ENCODE assay signal across 14 cellular contexts in genomic region chr12:12548713-12549112, GRCh38.
"Had no signal": no experiment of that assay in that cellular context is flagged by ENCODE, and none has a peak within 500 bp of the region (broad histone marks: within the 10 kb centered on the region; RNA-seq: fewer than 3 reads in every experiment).

No MANE protein-coding gene starts in this region.

- H3K9me3 ChIP-seq: ascending aorta, gastrocnemius medialis, heart left ventricle, ovary, thyroid gland had no signal

- H3K27ac ChIP-seq: ascending aorta, heart left ventricle, ovary, thyroid gland had no signal

- H3K36me3 ChIP-seq: ascending aorta, gastrocnemius medialis, ovary, thyroid gland had no signal

- H3K27ac Mint-ChIP-seq: activated CD8-positive, alpha-beta T cell treated with anti-CD3 and anti-CD28 coated beads for 36 hours; activated T-cell treated with anti-CD3 and anti-CD28 coated beads, Interleukin-2, amount 50 U/mL, for 72 hours; endodermal cell had no signal

- H3K27me3 Mint-ChIP-seq: activated CD8-positive, alpha-beta T cell treated with anti-CD3 and anti-CD28 coated beads for 36 hours had no signal

- H3K27me3 ChIP-seq: ascending aorta, gastrocnemius medialis, heart left ventricle, ovary, thyroid gland had no signal

- H3K4me3 ChIP-seq: ascending aorta, gastrocnemius medialis, heart left ventricle, lung, ovary, thyroid gland had no signal

- H3K4me3 Mint-ChIP-seq: activated CD8-positive, alpha-beta T cell treated with anti-CD3 and anti-CD28 coated beads for 36 hours; activated T-cell treated with anti-CD3 and anti-CD28 coated beads, Interleukin-2, amount 50 U/mL, for 72 hours; endodermal cell had no signal

- H3K9me3 Mint-ChIP-seq: activated CD8-positive, alpha-beta T cell treated with anti-CD3 and anti-CD28 coated beads for 36 hours; activated T-cell treated with anti-CD3 and anti-CD28 coated beads, Interleukin-2, amount 50 U/mL, for 72 hours; endodermal cell had no signal

- DNase-seq: activated CD4-positive, alpha-beta T cell treated with anti-CD3 and anti-CD28 coated beads for 48 hours; activated CD8-positive, alpha-beta T cell treated with anti-CD3 and anti-CD28 coated beads for 36 hours; activated naive CD4-positive, alpha-beta T cell; activated T-cell treated with anti-CD3 and anti-CD28 coated beads, Interleukin-2, amount 50 U/mL, for 72 hours; endodermal cell; gastrocnemius medialis; heart left ventricle; left cardiac atrium; ovary; stimulated activated CD4-positive, alpha-beta T cell treated with anti-CD3 and anti-CD28 coated beads, Interleukin-2, amount 100 ng/mL, for 24 hours; T1000; thyroid gland had no signal

- H3K4me1 ChIP-seq: ascending aorta had no signal

- ATAC-seq: activated CD8-positive, alpha-beta T cell treated with anti-CD3 and anti-CD28 coated beads for 36 hours; activated T-cell treated with anti-CD3 and anti-CD28 coated beads, Interleukin-2, amount 50 U/mL, for 72 hours; heart left ventricle; left cardiac atrium had no signal
